In genomic region chr5:142143878-142144277, GRCh38 we compare ENCODE assay signal across 8 cellular contexts. TPM values are rescaled to one million over a fixed set of nuclear protein-coding genes. Genes with fewer than 3 reads are reported as not detected.
DNase-seq lines count a peak whose midpoint lies in the region; ATAC-seq and TF ChIP-seq lines count a peak whose summit lies in the region.

No MANE protein-coding gene starts in this region.

- intact Hi-C loops in Calu3 (cut with micrococcal nuclease; ENCODE audit: unreplicated experiment) (loop anchor here (1.0 to 5.0 kb wide), 4 partner anchors 129 to 479 kb away; no protein-coding TSS in a partner anchor), thyroid gland (cut with DNase I) (loop anchor here (5.0 kb wide), 2 partner anchors 137 to 152 kb away; no protein-coding TSS in a partner anchor)

- DNase-seq in Calu3, result no peak
- DNase-seq in Jurkat, Clone E6-1 (ENCODE audit: low read depth, low spot score), result peak; percentile 35
- no peak for DNase-seq in WTC11 (ENCODE audit: low spot score)
- peak; percentile 28 for DNase-seq in hepatic stellate cell (ENCODE audit: low spot score)
- DNase-seq in thyroid gland, result no peak
- DNase-seq in activated CD4-positive, alpha-beta T cell treated with anti-CD3 and anti-CD28 coated beads, Interleukin-2, amount 10 ng/mL, durations not matched to agents 7 days and 5 days, result no peak

- POLR2A ChIA-PET in WTC11 (lab: Charles Lee), result interaction anchor here (0.7 to 1.0 kb wide), 2 partner anchors 131 to 132 kb away, joined by 3 to 4 read pairs; no protein-coding TSS in a partner anchor
- POLR2A ChIA-PET in activated CD4-positive, alpha-beta T cell treated with anti-CD3 and anti-CD28 coated beads, Interleukin-2, amount 10 ng/mL, durations not matched to agents 7 days and 5 days (lab: Charles Lee), result interaction anchor here (1.2 kb wide), 1 partner anchor 128 kb away, joined by 4 read pairs; no protein-coding TSS in a partner anchor

- no peak for TF ChIP-seq POLR2A in thyroid gland (IDR thresholded peaks at IDR 0.05)

- H3K4me1 Mint-ChIP-seq in Calu3 (ENCODE audit: low read depth, unreplicated experiment) (no peaks in the 10 kb centered on the region), WTC11 (no peaks in the 10 kb centered on the region)
- H3K4me1 Mint-ChIP-seq in activated CD4-positive, alpha-beta T cell treated with anti-CD3 and anti-CD28 coated beads, Interleukin-2, amount 10 ng/mL, durations not matched to agents 7 days and 5 days, result peaks cover 2% of the 10 kb centered on the region

- ATAC-seq in WTC11 (no peak), HG03045 (IDR thresholded peaks at IDR 0.05; ENCODE audit: unreplicated experiment) (no peak), HG02588 (IDR thresholded peaks at IDR 0.05; ENCODE audit: unreplicated experiment) (no peak)

- no peak overlapping the region for H3K27ac ChIP-seq in thyroid gland

- H3K27ac Mint-ChIP-seq in Calu3 (ENCODE audit: unreplicated experiment), result no peak overlapping the region
- H3K27ac Mint-ChIP-seq in WTC11, result no peak overlapping the region
- no peak overlapping the region for H3K27ac Mint-ChIP-seq in activated CD4-positive, alpha-beta T cell treated with anti-CD3 and anti-CD28 coated beads, Interleukin-2, amount 10 ng/mL, durations not matched to agents 7 days and 5 days

- CTCF ChIA-PET in Calu3 (lab: Charles Lee), result interaction anchor here (1.0 to 1.7 kb wide), 11 partner anchors 33 to 175 kb away, joined by 3 to 13 read pairs (median 3); partner anchors contain the start of genes GNPDA1 and RNF14
- CTCF ChIA-PET in WTC11 (lab: Charles Lee), result interaction anchor here (0.7 to 3.3 kb wide), 18 partner anchors 15 to 570 kb away, joined by 3 to 63 read pairs (median 6); partner anchors contain the start of genes GNPDA1, NDFIP1 and RNF14
- CTCF ChIA-PET in activated CD4-positive, alpha-beta T cell treated with anti-CD3 and anti-CD28 coated beads, Interleukin-2, amount 10 ng/mL, durations not matched to agents 7 days and 5 days (lab: Charles Lee), result interaction anchor here (0.5 to 3.1 kb wide), 12 partner anchors 8 to 405 kb away, joined by 3 to 15 read pairs (median 4); partner anchors contain the start of gene RNF14

- TF ChIP-seq CTCF in Calu3 (IDR thresholded peaks at IDR 0.05; ENCODE audit: unreplicated experiment) (peak; percentile 49), WTC11 (IDR thresholded peaks at IDR 0.05) (peak; percentile 43), thyroid gland (IDR thresholded peaks at IDR 0.05) (peak; percentile 14 to 62 (median 36))

- no peaks in the 10 kb centered on the region for H3K9me3 Mint-ChIP-seq in Calu3 (ENCODE audit: low read depth, unreplicated experiment)
- peaks cover 6% of the 10 kb centered on the region for H3K9me3 Mint-ChIP-seq in WTC11
- H3K9me3 Mint-ChIP-seq in activated CD4-positive, alpha-beta T cell treated with anti-CD3 and anti-CD28 coated beads, Interleukin-2, amount 10 ng/mL, durations not matched to agents 7 days and 5 days, result no peaks in the 10 kb centered on the region

- peaks cover 22 to 25% of the 10 kb centered on the region in 2 donors for H3K36me3 ChIP-seq in thyroid gland

- WGBS in thyroid gland, 2 donors, result 51 to 53% methylated on average over 3 of the region's 3 CpGs

- H3K4me1 ChIP-seq in thyroid gland, result no peaks in the 10 kb centered on the region

- H3K4me3 Mint-ChIP-seq in Calu3 (ENCODE audit: low read depth, unreplicated experiment), result no peak overlapping the region
- H3K4me3 Mint-ChIP-seq in WTC11, result no peak overlapping the region
- H3K4me3 Mint-ChIP-seq in activated CD4-positive, alpha-beta T cell treated with anti-CD3 and anti-CD28 coated beads, Interleukin-2, amount 10 ng/mL, durations not matched to agents 7 days and 5 days, result no peak overlapping the region

- no TSS peak for BruUV-seq in Calu3 (replicated peaks; lab: Mats Ljungman, UMichigan)

- H3K4me3 ChIP-seq in Jurkat, Clone E6-1 (ENCODE audit: low read length), result no peak overlapping the region
- no peak overlapping the region for H3K4me3 ChIP-seq in thyroid gland (replicated peaks in 1 of 3)

- no peaks in the 10 kb centered on the region for H3K9me3 ChIP-seq in thyroid gland

- no peaks in the 10 kb centered on the region for H3K27me3 ChIP-seq in thyroid gland

- no peaks in the 10 kb centered on the region for H3K27me3 Mint-ChIP-seq in Calu3 (ENCODE audit: unreplicated experiment)
- H3K27me3 Mint-ChIP-seq in WTC11 (ENCODE audit: low read depth), result no peaks in the 10 kb centered on the region
- H3K27me3 Mint-ChIP-seq in activated CD4-positive, alpha-beta T cell treated with anti-CD3 and anti-CD28 coated beads, Interleukin-2, amount 10 ng/mL, durations not matched to agents 7 days and 5 days, result no peaks in the 10 kb centered on the region

- peaks cover 10% of the 10 kb centered on the region for H3K36me3 Mint-ChIP-seq in Calu3 (ENCODE audit: insufficient read depth, unreplicated experiment)
- peaks cover 22% of the 10 kb centered on the region for H3K36me3 Mint-ChIP-seq in WTC11
- peaks cover 34% of the 10 kb centered on the region for H3K36me3 Mint-ChIP-seq in activated CD4-positive, alpha-beta T cell treated with anti-CD3 and anti-CD28 coated beads, Interleukin-2, amount 10 ng/mL, durations not matched to agents 7 days and 5 days (ENCODE audit: low read depth)

TF ChIP-seq in WTC11, 78 proteins besides CTCF, POLR2A, EP300 and RAD21:
- TF ChIP-seq ELF4 (CRISPR knock-in tag; IDR thresholded peaks at IDR 0.05; ENCODE audit: low read depth), result no peak
- TF ChIP-seq NFE2L1 (CRISPR knock-in tag; IDR thresholded peaks at IDR 0.05), result no peak
- TF ChIP-seq NFYB (CRISPR knock-in tag; conservative IDR thresholded peaks at IDR 0.05; ENCODE audit: low read depth), result no peak
- TF ChIP-seq E2F4 (CRISPR knock-in tag; IDR thresholded peaks at IDR 0.05; ENCODE audit: borderline replicate concordance, low read depth), result no peak
- TF ChIP-seq TEAD4 (CRISPR knock-in tag; IDR thresholded peaks at IDR 0.05), result no peak
- TF ChIP-seq ZNF425 (CRISPR knock-in tag; conservative IDR thresholded peaks at IDR 0.05), result no peak
- no peak for TF ChIP-seq ZNF263 (CRISPR knock-in tag; IDR thresholded peaks at IDR 0.05; ENCODE audit: low read depth)
- no peak for TF ChIP-seq KAT7 (CRISPR knock-in tag; IDR thresholded peaks at IDR 0.05; ENCODE audit: borderline replicate concordance)
- TF ChIP-seq ZNF219 (CRISPR knock-in tag; IDR thresholded peaks at IDR 0.05; ENCODE audit: borderline replicate concordance), result no peak
- no peak for TF ChIP-seq PRDM15 (CRISPR knock-in tag; IDR thresholded peaks at IDR 0.05)
- no peak for TF ChIP-seq SMAD4 (CRISPR knock-in tag; IDR thresholded peaks at IDR 0.05)

RNA-seq across cellular contexts. Expression of gene NDFIP1, which starts 35.3 kb away (rescaled TPM):
- total RNA-seq in Calu3 (2022) (58.0 and 70.1 TPM in 2 replicates), WTC11 (2021) (26.4 to 27.6 TPM (median 26.6 TPM) in 3 replicates), thyroid gland (100 to 1,000 TPM; 185 to 351 (median 297) TPM)
- 52.2 TPM for polyA plus RNA-seq in Jurkat, Clone E6-1 (2012; ENCODE audit: insufficient read depth, insufficient read length)
- 10 to 100 TPM; 65.2 to 70.2 TPM for total RNA-seq in activated CD4-positive, alpha-beta T cell treated with anti-CD3 and anti-CD28 coated beads, Interleukin-2, amount 10 ng/mL, durations not matched to agents 7 days and 5 days

Comparison
In these comparisons a context has a peak if more than half of its experiments do, and no peak if none do; other contexts are left out.
1. DNase-seq: peak in Jurkat, Clone E6-1 (single experiment) and hepatic stellate cell (single experiment); none in Calu3 (single experiment), WTC11 (single experiment), thyroid gland (0 of 2) and activated CD4-positive, alpha-beta T cell treated with anti-CD3 and anti-CD28 coated beads, Interleukin-2, amount 10 ng/mL, durations not matched to agents 7 days and 5 days (single experiment).
2. Peak in every context shown above with its lines, with median percentiles within 50 percentile points of each other: CTCF ChIP-seq.